30 cellular contexts compared by ENCODE assay signal in the genomic region with DNA sequence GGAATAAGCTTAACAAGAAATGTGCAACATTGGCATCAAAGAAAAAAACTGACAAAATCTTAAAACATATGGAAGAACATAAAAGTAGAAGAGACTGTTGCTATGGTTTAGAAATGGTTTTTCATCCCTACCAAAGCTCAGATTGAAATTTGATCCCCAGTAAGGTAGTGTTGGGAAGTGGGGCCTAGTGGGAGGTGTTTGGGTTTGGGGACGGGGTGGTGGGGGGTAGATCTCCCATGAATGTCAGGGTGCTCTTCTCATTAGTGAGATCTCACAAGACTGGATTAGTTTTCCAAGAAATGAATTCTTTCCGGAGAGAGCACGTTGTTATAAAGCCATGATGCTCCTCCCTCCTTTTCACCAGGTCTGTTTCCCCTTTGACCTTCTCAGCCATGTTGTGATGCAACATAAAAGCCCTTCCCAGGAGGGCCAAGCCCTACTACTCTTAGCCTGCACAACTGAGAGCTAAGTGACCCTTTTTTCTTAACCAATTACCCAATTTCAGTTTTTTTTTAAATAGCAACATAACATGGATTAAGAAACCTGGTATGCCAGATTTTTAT. TPM values are rescaled to one million over a fixed set of nuclear protein-coding genes. Genes with fewer than 3 reads are reported as not detected.
DNase-seq lines count a peak whose midpoint lies in the region; ATAC-seq, FAIRE-seq and TF ChIP-seq lines count a peak whose summit lies in the region.
"Had no signal": no experiment of that assay in that cellular context is flagged by ENCODE, and none has a peak within 500 bp of the region (broad histone marks: within the 10 kb centered on the region; RNA-seq: fewer than 3 reads in every experiment).

No MANE protein-coding gene starts in this region.

- peak overlapping the region; percentile 26; the same call in 1 of the 3 replicates for H3K4me3 Mint-ChIP-seq in GM23338
- no peak overlapping the region for H3K4me3 Mint-ChIP-seq in mesothelial cell of epicardium
- no peak overlapping the region for H3K4me3 Mint-ChIP-seq in T-helper 17 cell
- H3K4me3 Mint-ChIP-seq: activated CD4-positive, alpha-beta T cell treated with anti-CD3 and anti-CD28 coated beads, Interleukin-2, amount 10 ng/mL, durations not matched to agents 7 days and 5 days; naive thymus-derived CD4-positive, alpha-beta T cell had no signal

- peak; percentile 94 for ATAC-seq in GM23338
- ATAC-seq in T-helper 17 cell = no peak
- ATAC-seq: activated naive CD4-positive, alpha-beta T cell treated with anti-CD3 and anti-CD28 coated beads, Interleukin-2, amount 50 U/mL, for 72 hours; gastrocnemius medialis; naive thymus-derived CD4-positive, alpha-beta T cell had no signal

- H3K14ac ChIP-seq in H1 (ENCODE audit: insufficient read length) = no peak overlapping the region

- H3K79me2 ChIP-seq in GM23338 (replicated peaks; ENCODE audit: insufficient read depth) (peaks cover 100% of the 10 kb centered on the region), Loucy (ENCODE audit: insufficient read depth, low read length) (peaks cover 90% of the 10 kb centered on the region), H1 (ENCODE audit: control insufficient read depth in 1 of 2, insufficient read depth in 2 of 2, low read length in 2 of 2) (peaks cover 12 to 100% of the 10 kb centered on the region in 2 experiments; a peak in 3 of 4 replicates)

- 0 out of 3 replicates have a peak, but pooled peaks of 1 of the 2 experiments have one; percentile 16 for TF ChIP-seq POLR2A in H1 (IDR thresholded peaks at IDR 0.05; ENCODE audit: control extremely low read depth in 1 of 2, low read depth in 2 of 2, low read length in 2 of 2)

- no peak overlapping the region for H2BK5ac ChIP-seq in H1 (ENCODE audit: low read depth, low read length)

- intact Hi-C loops in tibial artery (cut with DNase I; ENCODE audit: low total_unique reads) = no loop called here

- H3K27me3 Mint-ChIP-seq in GM23338 (ENCODE audit: insufficient read depth, low read depth, poor library complexity) (peaks cover 2% of the 10 kb centered on the region), mesothelial cell of epicardium (ENCODE audit: low read depth) (no peaks in the 10 kb centered on the region), T-helper 17 cell (no peaks in the 10 kb centered on the region)
- H3K27me3 Mint-ChIP-seq: activated CD4-positive, alpha-beta T cell treated with anti-CD3 and anti-CD28 coated beads, Interleukin-2, amount 10 ng/mL, durations not matched to agents 7 days and 5 days; naive thymus-derived CD4-positive, alpha-beta T cell had no signal

- H3K27ac ChIP-seq in GM23338 (ENCODE audit: low read depth) = no peak overlapping the region
- H3K27ac ChIP-seq in H1 (ENCODE audit: low read depth, low read length) = no peak overlapping the region
- no peak overlapping the region for H3K27ac ChIP-seq in tibial artery
- H3K27ac ChIP-seq: breast epithelium, gastrocnemius medialis, ovary, SJCRH30, transverse colon, WERI-Rb-1 had no signal

- no peak overlapping the region for H3K18ac ChIP-seq in H1 (ENCODE audit: extremely low read depth, low read length)

- H3K79me1 ChIP-seq in H1 (ENCODE audit: low read depth, low read length) = no peaks in the 10 kb centered on the region

- H3F3A ChIP-seq in GM23338 (replicated peaks; ENCODE audit: low read depth) = no peaks in the 10 kb centered on the region
- no peaks in the 10 kb centered on the region for H3F3A ChIP-seq in Loucy (ENCODE audit: low read depth)

- no peak for TF ChIP-seq EP300 in H1 (IDR thresholded peaks at IDR 0.05; ENCODE audit: borderline replicate concordance in 1 of 2, low read depth in 2 of 2, low read length in 2 of 2)

- H2BK20ac ChIP-seq in H1 (ENCODE audit: low read length) = no peak overlapping the region

- TF ChIP-seq CTCF in GM23338 (conservative IDR thresholded peaks at IDR 0.05; ENCODE audit: low read depth in 2 of 2) (no peak), Loucy (conservative IDR thresholded peaks at IDR 0.05; ENCODE audit: low read length) (no peak), H1 (IDR thresholded peaks at IDR 0.05; ENCODE audit: control extremely low read depth in 1 of 3, insufficient read depth in 1 of 3, low read depth in 1 of 3, low read length in 3 of 3) (no peak), mesothelial cell of epicardium (IDR thresholded peaks at IDR 0.05; ENCODE audit: unreplicated experiment) (no peak), tibial artery (IDR thresholded peaks at IDR 0.05) (no peak)

- H3K9me3 ChIP-seq in Loucy (ENCODE audit: insufficient read depth, low read depth, low read length) = no peaks in the 10 kb centered on the region
- H3K9me3 ChIP-seq in H1 (ENCODE audit: insufficient read depth in 2 of 2, low read depth in 1 of 2, low read length in 1 of 2) = no peaks in the 10 kb centered on the region
- H3K9me3 ChIP-seq in T-helper 17 cell (ENCODE audit: control insufficient read depth, low read length, poor library complexity, severe bottlenecking) = no peaks in the 10 kb centered on the region
- H3K9me3 ChIP-seq in tibial artery = no peaks in the 10 kb centered on the region
- H3K9me3 ChIP-seq: breast epithelium, gastrocnemius medialis, ovary, SJCRH30, transverse colon had no signal

- H3K9me2 ChIP-seq in GM23338 (ENCODE audit: insufficient read depth) (no peaks in the 10 kb centered on the region), Loucy (replicated peaks; ENCODE audit: low read depth, low read length) (no peaks in the 10 kb centered on the region)

- H2BK15ac ChIP-seq in H1 (ENCODE audit: low read length) = no peak overlapping the region

- H3K27ac Mint-ChIP-seq in GM23338 (peak overlapping the region; percentile 95), mesothelial cell of epicardium (peak overlapping the region; percentile 12), T-helper 17 cell (no peak overlapping the region)
- H3K27ac Mint-ChIP-seq: activated CD4-positive, alpha-beta T cell treated with anti-CD3 and anti-CD28 coated beads, Interleukin-2, amount 10 ng/mL, durations not matched to agents 7 days and 5 days; activated naive CD4-positive, alpha-beta T cell treated with anti-CD3 and anti-CD28 coated beads, Interleukin-2, amount 50 U/mL, for 72 hours had no signal

- DNase-seq in GM23338 (ENCODE audit: low spot score) = peak; percentile 53
- no peak for DNase-seq in H1 (ENCODE audit: low read depth in 1 of 2, low spot score in 2 of 2)
- no peak for DNase-seq in mesothelial cell of epicardium (ENCODE audit: low spot score in 2 of 2, unreplicated experiment in 2 of 2)
- no peak for DNase-seq in T-helper 17 cell
- no peak for DNase-seq in HCEC 1CT
- no peak for DNase-seq in tibial artery
- DNase-seq: activated CD4-positive, alpha-beta T cell treated with anti-CD3 and anti-CD28 coated beads, Interleukin-2, amount 10 ng/mL, durations not matched to agents 7 days and 5 days; activated effector memory CD4-positive, alpha-beta T cell treated with Interleukin-2 at 50 U/mL for 16 hours; activated T-cell treated with anti-CD3 and anti-CD28 coated beads, Interleukin-2, amount 50 U/mL, for 1 hour; C1 segment of cervical spinal cord; COR-L47; DMS53; gastrocnemius medialis; hypothalamus; kidney; midbrain; naive thymus-derived CD4-positive, alpha-beta T cell; NCI-H1048; ovary; SJCRH30; stimulated activated CD4-positive, alpha-beta T cell treated with anti-CD3 and anti-CD28 coated beads, Interleukin-15, amount 100 ng/mL, for 24 hours; stimulated activated CD4-positive, alpha-beta T cell treated with anti-CD3 and anti-CD28 coated beads, Interleukin-4, amount 100 ng/mL, for 4 hours; SW 1271; T1000; transverse colon; WERI-Rb-1 had no signal

- H3K56ac ChIP-seq in H1 (replicated peaks; ENCODE audit: insufficient read length, low read depth, low read length) = no peak overlapping the region

- H2AFZ ChIP-seq in GM23338 (no peak overlapping the region), Loucy (ENCODE audit: low read length) (no peak overlapping the region), H1 (ENCODE audit: low read length) (no peak overlapping the region)

- H3K9me3 Mint-ChIP-seq in GM23338 (no peaks in the 10 kb centered on the region), mesothelial cell of epicardium (peaks cover 3% of the 10 kb centered on the region)
- H3K9me3 Mint-ChIP-seq: activated CD4-positive, alpha-beta T cell treated with anti-CD3 and anti-CD28 coated beads, Interleukin-2, amount 10 ng/mL, durations not matched to agents 7 days and 5 days; activated naive CD4-positive, alpha-beta T cell treated with anti-CD3 and anti-CD28 coated beads, Interleukin-2, amount 50 U/mL, for 72 hours; naive thymus-derived CD4-positive, alpha-beta T cell had no signal

- H3K4me3 ChIP-seq in GM23338 (no peak overlapping the region), Loucy (ENCODE audit: low read length, poor library complexity, severe bottlenecking) (no peak overlapping the region), H1 (ENCODE audit: extremely low read depth in 1 of 4, insufficient read depth in 2 of 4, low read depth in 3 of 4, low read length in 4 of 4) (no peak overlapping the region; a peak in 1 of 8 replicates), tibial artery (no peak overlapping the region)
- H3K4me3 ChIP-seq: breast epithelium, gastrocnemius medialis, ovary, SJCRH30, transverse colon had no signal

- H3K4me2 ChIP-seq in GM23338 (no peak overlapping the region), Loucy (ENCODE audit: low read depth, low read length, poor library complexity, severe bottlenecking) (peak overlapping the region; percentile 13), H1 (ENCODE audit: insufficient read depth in 1 of 2, low read depth in 2 of 2, low read length in 2 of 2) (peak overlapping the region; percentile 25 to 26; a peak in 3 of 4 replicates)

- CTCF ChIA-PET in H1 (lab: Charles Lee; ENCODE audit: partially characterized antibody) = interaction anchor here (0.8 kb wide), 1 partner anchor 717 kb away, joined by 3 read pairs; no protein-coding TSS in a partner anchor

- H4K91ac ChIP-seq in H1 (replicated peaks; ENCODE audit: insufficient read length, low read length) = no peak overlapping the region

- no peak overlapping the region for H2BK12ac ChIP-seq in H1 (ENCODE audit: low read depth, low read length)

- peaks cover 10% of the 10 kb centered on the region; the same call in 2 of the 3 replicates for H3K36me3 Mint-ChIP-seq in GM23338 (ENCODE audit: low read depth)
- peaks cover 6% of the 10 kb centered on the region for H3K36me3 Mint-ChIP-seq in mesothelial cell of epicardium
- no peaks in the 10 kb centered on the region for H3K36me3 Mint-ChIP-seq in T-helper 17 cell (ENCODE audit: low read depth)

- no peaks in the 10 kb centered on the region for H3K23me2 ChIP-seq in H1 (ENCODE audit: low read depth, low read length)

- H2AK5ac ChIP-seq in H1 (ENCODE audit: low read depth, low read length) = no peak overlapping the region

- H3K36me3 ChIP-seq in GM23338 (ENCODE audit: insufficient read depth) (0 out of 2 replicates have a peak, but pooled peaks cover 5% of the 10 kb centered on the region), Loucy (ENCODE audit: insufficient read depth, low read length) (peaks cover 3% of the 10 kb centered on the region; the same call in 1 of the 2 replicates), H1 (ENCODE audit: control insufficient read depth in 2 of 4, insufficient read depth in 4 of 4, low read length in 3 of 4) (peaks cover 0 to 15% (median 5%) of the 10 kb centered on the region in 4 experiments; a peak in 4 of 8 replicates), tibial artery (no peaks in the 10 kb centered on the region)
- H3K36me3 ChIP-seq: breast epithelium, ovary, transverse colon had no signal

- H4K8ac ChIP-seq in H1 (ENCODE audit: extremely low read depth, insufficient read depth, low read length) = no peak overlapping the region

- H3K4me1 Mint-ChIP-seq in GM23338 = peaks cover 50% of the 10 kb centered on the region
- H3K4me1 Mint-ChIP-seq in mesothelial cell of epicardium = peaks cover 28% of the 10 kb centered on the region
- peaks cover 19% of the 10 kb centered on the region for H3K4me1 Mint-ChIP-seq in T-helper 17 cell

- no peak overlapping the region for H3K4ac ChIP-seq in H1 (replicated peaks; ENCODE audit: insufficient read length, low read depth, low read length)

- peaks cover 17% of the 10 kb centered on the region for H4K20me1 ChIP-seq in GM23338 (replicated peaks; ENCODE audit: insufficient read depth)
- H4K20me1 ChIP-seq in Loucy (ENCODE audit: insufficient read depth, low read length, poor library complexity, severe bottlenecking) = peaks cover 40% of the 10 kb centered on the region
- peaks cover 3 to 4% of the 10 kb centered on the region in 2 experiments for H4K20me1 ChIP-seq in H1 (replicated peaks in 1 of 2; ENCODE audit: control insufficient read depth in 1 of 2, insufficient read depth in 2 of 2, low read length in 2 of 2)

- no peak overlapping the region for H4K5ac ChIP-seq in H1 (ENCODE audit: insufficient read length, low read depth, low read length)

- POLR2A ChIA-PET in H1 (lab: Charles Lee; ENCODE audit: partially characterized antibody) = interaction anchor here (1.3 to 2.2 kb wide), 2 partner anchors 9 to 11 kb away, joined by 7 to 10 read pairs; partner anchors contain the start of genes TMEM167A and XRCC4

- FAIRE-seq in H1 (lab: Jason Lieb, UNC) = peak; percentile 72
- FAIRE-seq: endothelial cell of umbilical vein, kidney had no signal

- H3K9ac ChIP-seq in Loucy (ENCODE audit: low read depth, low read length, poor library complexity, severe bottlenecking) = no peak overlapping the region
- H3K9ac ChIP-seq in H1 (replicated peaks in 1 of 4; ENCODE audit: extremely low read depth in 1 of 4, low read depth in 3 of 4, low read length in 3 of 4) = no peak overlapping the region

- no peak overlapping the region for H3K23ac ChIP-seq in H1 (ENCODE audit: insufficient read length)

- TF ChIP-seq RAD21 in H1 (IDR thresholded peaks at IDR 0.05 in 1 of 2, conservative IDR thresholded peaks at IDR 0.05 in 1 of 2; ENCODE audit: low read depth in 2 of 2, low read length in 2 of 2) = no peak

- H3K27me3 ChIP-seq in GM23338 (ENCODE audit: insufficient read depth) = no peaks in the 10 kb centered on the region
- no peaks in the 10 kb centered on the region for H3K27me3 ChIP-seq in Loucy (ENCODE audit: insufficient read depth, low read length, poor library complexity, severe bottlenecking)
- H3K27me3 ChIP-seq in H1 (replicated peaks in 1 of 4; ENCODE audit: control insufficient read depth in 3 of 4, extremely low read depth in 1 of 4, insufficient read depth in 3 of 4, low read length in 3 of 4) = no peaks in the 10 kb centered on the region
- H3K27me3 ChIP-seq in tibial artery = no peaks in the 10 kb centered on the region
- H3K27me3 ChIP-seq: breast epithelium, gastrocnemius medialis, ovary, SJCRH30, transverse colon had no signal

- no peak overlapping the region for H2BK120ac ChIP-seq in H1 (replicated peaks; ENCODE audit: low read depth, low read length)

- H3K4me1 ChIP-seq in GM23338 (ENCODE audit: insufficient read depth) = peaks cover 34% of the 10 kb centered on the region
- H3K4me1 ChIP-seq in Loucy (ENCODE audit: insufficient read depth, low read length, poor library complexity, severe bottlenecking) = peaks cover 71% of the 10 kb centered on the region
- H3K4me1 ChIP-seq in H1 (replicated peaks in 1 of 4; ENCODE audit: control insufficient read depth in 3 of 4, insufficient read depth in 4 of 4, low read length in 3 of 4) = peaks cover 0 to 8% (median 1%) of the 10 kb centered on the region in 4 experiments; a peak in 2 of 7 replicates
- H3K4me1 ChIP-seq in tibial artery = peaks cover 0 to 40% (median 0%) of the 10 kb centered on the region in 4 donors

- 68% methylated on average over 3 of the region's 3 CpGs; no CpG with 5 or more reads in 1 of the 2 experiments for WGBS in H1 (ENCODE audit: extremely low coverage in 1 of 2, insufficient coverage in 1 of 2, insufficient read length in 1 of 2, insufficient replicate concordance in 2 of 2, low coverage in 1 of 2, low lambda C conversion rate in 2 of 2, missing lambda C conversion rate in 1 of 2), 2 experiments

RNA-seq across cellular contexts. Expression of gene TMEM167A, which starts 10.6 kb away (rescaled TPM):
- 158 and 179 TPM in 2 replicates for total RNA-seq in GM23338 (2014; rRNA removed; shearing (Covaris generic))
- polyA plus RNA-seq in GM23338 (2016; fragmentation: Nextera tagmentation; extraction: Ambion mirVana) (244 and 267 TPM in 2 replicates), H1 (2011; rRNA removed) (30.2 and 50.6 TPM in 2 replicates)
- total RNA-seq in H1 (2021; fragmentation: NEBNext Ultra II Directional; extraction: Animal tissue kit (Norgen Biotek cat#: 25700)) = 164 and 178 TPM in 2 replicates
- polyA plus RNA-seq in H1 (2011; cell fraction: cytosol; rRNA removed) = 58.1 TPM
- 12.7 TPM for polyA plus RNA-seq in H1 (2011; cell fraction: nucleus; rRNA removed)
- polyA plus RNA-seq in H1 (2012, experiment 1 of 2) = 68.3 to 145 TPM (median 73.8 TPM) in 4 replicates
- 16.6 TPM for polyA plus RNA-seq in H1 (2012, experiment 2 of 2)
- 65.5 TPM for polyA plus RNA-seq in H1 (2013, experiment 1 of 2)
- 70.9 TPM for polyA plus RNA-seq in H1 (2013, experiment 2 of 2)
- 46.0 and 54.7 TPM in 2 replicates for polyA minus RNA-seq in H1 (2011; rRNA and poly(A)+ RNA removed)
- polyA minus RNA-seq in H1 (2011; cell fraction: cytosol; rRNA and poly(A)+ RNA removed) = 41.5 TPM
- polyA minus RNA-seq in H1 (2011; cell fraction: nucleus; rRNA and poly(A)+ RNA removed) = 61.4 TPM
- total RNA-seq in mesothelial cell of epicardium (97.1 to 110 TPM (median 101 TPM) in 3 replicates), T-helper 17 cell (10 to 100 TPM; 41.2 to 49.9 TPM)

RNA-seq across cellular contexts. Expression of gene XRCC4, which starts 10.7 kb away (rescaled TPM):
- 11.5 and 12.4 TPM in 2 replicates for total RNA-seq in GM23338 (2014; rRNA removed; shearing (Covaris generic))
- polyA plus RNA-seq in GM23338 (2016; fragmentation: Nextera tagmentation; extraction: Ambion mirVana) = 15.8 and 22.4 TPM in 2 replicates
- 7.3 and 8.3 TPM in 2 replicates for total RNA-seq in H1 (2021; fragmentation: NEBNext Ultra II Directional; extraction: Animal tissue kit (Norgen Biotek cat#: 25700))
- 1.2 and 3.0 TPM in 2 replicates for polyA plus RNA-seq in H1 (2011; rRNA removed)
- polyA plus RNA-seq in H1 (2011; cell fraction: cytosol; rRNA removed) = 4.6 TPM
- polyA plus RNA-seq in H1 (2011; cell fraction: nucleus; rRNA removed) = 0.64 TPM
- 5.5 to 11.5 TPM (median 6.3 TPM) in 4 replicates for polyA plus RNA-seq in H1 (2012, experiment 1 of 2)
- polyA plus RNA-seq in H1 (2012, experiment 2 of 2) = 2.0 TPM
- polyA plus RNA-seq in H1 (2013, experiment 1 of 2) = 11.0 TPM
- 11.2 TPM for polyA plus RNA-seq in H1 (2013, experiment 2 of 2)
- 0.95 and 3.2 TPM in 2 replicates for polyA minus RNA-seq in H1 (2011; rRNA and poly(A)+ RNA removed)
- not detected for polyA minus RNA-seq in H1 (2011; cell fraction: cytosol; rRNA and poly(A)+ RNA removed)
- polyA minus RNA-seq in H1 (2011; cell fraction: nucleus; rRNA and poly(A)+ RNA removed) = 10.2 TPM
- total RNA-seq in mesothelial cell of epicardium = 12.0 to 13.6 TPM (median 12.1 TPM) in 3 replicates
- total RNA-seq in T-helper 17 cell = 1 to 10 TPM; 2.9 to 3.4 TPM
